2 cellular contexts compared by ENCODE assay signal in the genomic region with DNA sequence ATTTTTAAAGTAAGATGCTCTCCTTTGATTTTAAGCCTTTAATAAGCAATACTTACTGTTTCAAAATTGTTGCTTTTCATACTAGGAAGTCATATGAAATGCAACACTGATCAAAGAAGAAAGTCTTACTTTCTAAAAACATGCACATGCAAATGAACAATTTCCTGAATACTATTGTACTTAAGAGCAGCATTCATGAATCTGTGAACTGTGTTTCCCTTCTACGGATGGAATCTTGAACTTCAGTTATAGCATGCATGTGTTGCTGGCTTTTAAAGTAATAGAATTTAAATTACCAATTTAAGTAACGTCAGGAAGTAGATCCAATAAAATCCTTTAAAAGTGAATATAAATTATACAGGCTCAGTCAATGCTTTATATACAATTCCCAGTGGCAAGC.
TF ChIP-seq lines count a peak whose summit lies in the region.

No MANE protein-coding gene starts in this region.

TF ChIP-seq in SK-N-SH, 30 proteins besides CTCF, POLR2A, EP300 and RAD21 (continued from another document):
- TF ChIP-seq, protein P1, sequence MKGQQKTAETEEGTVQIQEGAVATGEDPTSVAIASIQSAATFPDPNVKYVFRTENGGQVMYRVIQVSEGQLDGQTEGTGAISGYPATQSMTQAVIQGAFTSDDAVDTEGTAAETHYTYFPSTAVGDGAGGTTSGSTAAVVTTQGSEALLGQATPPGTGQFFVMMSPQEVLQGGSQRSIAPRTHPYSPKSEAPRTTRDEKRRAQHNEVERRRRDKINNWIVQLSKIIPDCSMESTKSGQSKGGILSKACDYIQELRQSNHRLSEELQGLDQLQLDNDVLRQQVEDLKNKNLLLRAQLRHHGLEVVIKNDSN (IDR thresholded peaks at IDR 0.05; ENCODE audit: borderline replicate concordance, low read depth) = no peak
- TF ChIP-seq, protein P2, sequence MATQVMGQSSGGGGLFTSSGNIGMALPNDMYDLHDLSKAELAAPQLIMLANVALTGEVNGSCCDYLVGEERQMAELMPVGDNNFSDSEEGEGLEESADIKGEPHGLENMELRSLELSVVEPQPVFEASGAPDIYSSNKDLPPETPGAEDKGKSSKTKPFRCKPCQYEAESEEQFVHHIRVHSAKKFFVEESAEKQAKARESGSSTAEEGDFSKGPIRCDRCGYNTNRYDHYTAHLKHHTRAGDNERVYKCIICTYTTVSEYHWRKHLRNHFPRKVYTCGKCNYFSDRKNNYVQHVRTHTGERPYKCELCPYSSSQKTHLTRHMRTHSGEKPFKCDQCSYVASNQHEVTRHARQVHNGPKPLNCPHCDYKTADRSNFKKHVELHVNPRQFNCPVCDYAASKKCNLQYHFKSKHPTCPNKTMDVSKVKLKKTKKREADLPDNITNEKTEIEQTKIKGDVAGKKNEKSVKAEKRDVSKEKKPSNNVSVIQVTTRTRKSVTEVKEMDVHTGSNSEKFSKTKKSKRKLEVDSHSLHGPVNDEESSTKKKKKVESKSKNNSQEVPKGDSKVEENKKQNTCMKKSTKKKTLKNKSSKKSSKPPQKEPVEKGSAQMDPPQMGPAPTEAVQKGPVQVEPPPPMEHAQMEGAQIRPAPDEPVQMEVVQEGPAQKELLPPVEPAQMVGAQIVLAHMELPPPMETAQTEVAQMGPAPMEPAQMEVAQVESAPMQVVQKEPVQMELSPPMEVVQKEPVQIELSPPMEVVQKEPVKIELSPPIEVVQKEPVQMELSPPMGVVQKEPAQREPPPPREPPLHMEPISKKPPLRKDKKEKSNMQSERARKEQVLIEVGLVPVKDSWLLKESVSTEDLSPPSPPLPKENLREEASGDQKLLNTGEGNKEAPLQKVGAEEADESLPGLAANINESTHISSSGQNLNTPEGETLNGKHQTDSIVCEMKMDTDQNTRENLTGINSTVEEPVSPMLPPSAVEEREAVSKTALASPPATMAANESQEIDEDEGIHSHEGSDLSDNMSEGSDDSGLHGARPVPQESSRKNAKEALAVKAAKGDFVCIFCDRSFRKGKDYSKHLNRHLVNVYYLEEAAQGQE (IDR thresholded peaks at IDR 0.05; ENCODE audit: low read depth, low read length) = no peak
- TF ChIP-seq, protein P3, sequence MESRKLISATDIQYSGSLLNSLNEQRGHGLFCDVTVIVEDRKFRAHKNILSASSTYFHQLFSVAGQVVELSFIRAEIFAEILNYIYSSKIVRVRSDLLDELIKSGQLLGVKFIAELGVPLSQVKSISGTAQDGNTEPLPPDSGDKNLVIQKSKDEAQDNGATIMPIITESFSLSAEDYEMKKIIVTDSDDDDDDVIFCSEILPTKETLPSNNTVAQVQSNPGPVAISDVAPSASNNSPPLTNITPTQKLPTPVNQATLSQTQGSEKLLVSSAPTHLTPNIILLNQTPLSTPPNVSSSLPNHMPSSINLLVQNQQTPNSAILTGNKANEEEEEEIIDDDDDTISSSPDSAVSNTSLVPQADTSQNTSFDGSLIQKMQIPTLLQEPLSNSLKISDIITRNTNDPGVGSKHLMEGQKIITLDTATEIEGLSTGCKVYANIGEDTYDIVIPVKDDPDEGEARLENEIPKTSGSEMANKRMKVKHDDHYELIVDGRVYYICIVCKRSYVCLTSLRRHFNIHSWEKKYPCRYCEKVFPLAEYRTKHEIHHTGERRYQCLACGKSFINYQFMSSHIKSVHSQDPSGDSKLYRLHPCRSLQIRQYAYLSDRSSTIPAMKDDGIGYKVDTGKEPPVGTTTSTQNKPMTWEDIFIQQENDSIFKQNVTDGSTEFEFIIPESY (IDR thresholded peaks at IDR 0.05; ENCODE audit: borderline replicate concordance, low read depth) = no peak

TF ChIP-seq in SK-N-SH treated with all-trans-retinoic acid at 6 μM for 48 hours, 23 proteins besides CTCF, POLR2A, EP300 and RAD21 (continued from another document):
- TF ChIP-seq, protein P4, sequence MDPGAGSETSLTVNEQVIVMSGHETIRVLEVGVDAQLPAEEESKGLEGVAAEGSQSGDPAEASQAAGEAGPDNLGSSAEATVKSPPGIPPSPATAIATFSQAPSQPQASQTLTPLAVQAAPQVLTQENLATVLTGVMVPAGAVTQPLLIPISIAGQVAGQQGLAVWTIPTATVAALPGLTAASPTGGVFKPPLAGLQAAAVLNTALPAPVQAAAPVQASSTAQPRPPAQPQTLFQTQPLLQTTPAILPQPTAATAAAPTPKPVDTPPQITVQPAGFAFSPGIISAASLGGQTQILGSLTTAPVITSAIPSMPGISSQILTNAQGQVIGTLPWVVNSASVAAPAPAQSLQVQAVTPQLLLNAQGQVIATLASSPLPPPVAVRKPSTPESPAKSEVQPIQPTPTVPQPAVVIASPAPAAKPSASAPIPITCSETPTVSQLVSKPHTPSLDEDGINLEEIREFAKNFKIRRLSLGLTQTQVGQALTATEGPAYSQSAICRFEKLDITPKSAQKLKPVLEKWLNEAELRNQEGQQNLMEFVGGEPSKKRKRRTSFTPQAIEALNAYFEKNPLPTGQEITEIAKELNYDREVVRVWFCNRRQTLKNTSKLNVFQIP (CRISPR knock-in tag; IDR thresholded peaks at IDR 0.05; ENCODE audit: borderline replicate concordance, low read depth) = no peak
- TF ChIP-seq, protein P5, sequence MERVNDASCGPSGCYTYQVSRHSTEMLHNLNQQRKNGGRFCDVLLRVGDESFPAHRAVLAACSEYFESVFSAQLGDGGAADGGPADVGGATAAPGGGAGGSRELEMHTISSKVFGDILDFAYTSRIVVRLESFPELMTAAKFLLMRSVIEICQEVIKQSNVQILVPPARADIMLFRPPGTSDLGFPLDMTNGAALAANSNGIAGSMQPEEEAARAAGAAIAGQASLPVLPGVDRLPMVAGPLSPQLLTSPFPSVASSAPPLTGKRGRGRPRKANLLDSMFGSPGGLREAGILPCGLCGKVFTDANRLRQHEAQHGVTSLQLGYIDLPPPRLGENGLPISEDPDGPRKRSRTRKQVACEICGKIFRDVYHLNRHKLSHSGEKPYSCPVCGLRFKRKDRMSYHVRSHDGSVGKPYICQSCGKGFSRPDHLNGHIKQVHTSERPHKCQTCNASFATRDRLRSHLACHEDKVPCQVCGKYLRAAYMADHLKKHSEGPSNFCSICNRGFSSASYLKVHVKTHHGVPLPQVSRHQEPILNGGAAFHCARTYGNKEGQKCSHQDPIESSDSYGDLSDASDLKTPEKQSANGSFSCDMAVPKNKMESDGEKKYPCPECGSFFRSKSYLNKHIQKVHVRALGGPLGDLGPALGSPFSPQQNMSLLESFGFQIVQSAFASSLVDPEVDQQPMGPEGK (CRISPR knock-in tag; IDR thresholded peaks at IDR 0.05; ENCODE audit: borderline replicate concordance) = no peak
- TF ChIP-seq, protein P6, sequence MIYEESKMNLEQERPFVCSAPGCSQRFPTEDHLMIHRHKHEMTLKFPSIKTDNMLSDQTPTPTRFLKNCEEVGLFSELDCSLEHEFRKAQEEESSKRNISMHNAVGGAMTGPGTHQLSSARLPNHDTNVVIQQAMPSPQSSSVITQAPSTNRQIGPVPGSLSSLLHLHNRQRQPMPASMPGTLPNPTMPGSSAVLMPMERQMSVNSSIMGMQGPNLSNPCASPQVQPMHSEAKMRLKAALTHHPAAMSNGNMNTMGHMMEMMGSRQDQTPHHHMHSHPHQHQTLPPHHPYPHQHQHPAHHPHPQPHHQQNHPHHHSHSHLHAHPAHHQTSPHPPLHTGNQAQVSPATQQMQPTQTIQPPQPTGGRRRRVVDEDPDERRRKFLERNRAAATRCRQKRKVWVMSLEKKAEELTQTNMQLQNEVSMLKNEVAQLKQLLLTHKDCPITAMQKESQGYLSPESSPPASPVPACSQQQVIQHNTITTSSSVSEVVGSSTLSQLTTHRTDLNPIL (CRISPR knock-in tag; IDR thresholded peaks at IDR 0.05; ENCODE audit: low read depth) = no peak
- TF ChIP-seq CSDC2 (CRISPR knock-in tag; IDR thresholded peaks at IDR 0.05) (no peak), TCF4 (CRISPR knock-in tag; IDR thresholded peaks at IDR 0.05; ENCODE audit: borderline replicate concordance) (no peak), PPARA (CRISPR knock-in tag; IDR thresholded peaks at IDR 0.05; ENCODE audit: borderline replicate concordance) (no peak), ISL1 (CRISPR knock-in tag; IDR thresholded peaks at IDR 0.05) (no peak), ZFP3 (CRISPR knock-in tag; IDR thresholded peaks at IDR 0.05) (no peak), BACH2 (CRISPR knock-in tag; IDR thresholded peaks at IDR 0.05; ENCODE audit: borderline replicate concordance) (no peak), ZFP30 (CRISPR knock-in tag; IDR thresholded peaks at IDR 0.05) (no peak), ARNTL (CRISPR knock-in tag; IDR thresholded peaks at IDR 0.05; ENCODE audit: borderline replicate concordance, low read depth) (no peak)
- TF ChIP-seq, protein P7, sequence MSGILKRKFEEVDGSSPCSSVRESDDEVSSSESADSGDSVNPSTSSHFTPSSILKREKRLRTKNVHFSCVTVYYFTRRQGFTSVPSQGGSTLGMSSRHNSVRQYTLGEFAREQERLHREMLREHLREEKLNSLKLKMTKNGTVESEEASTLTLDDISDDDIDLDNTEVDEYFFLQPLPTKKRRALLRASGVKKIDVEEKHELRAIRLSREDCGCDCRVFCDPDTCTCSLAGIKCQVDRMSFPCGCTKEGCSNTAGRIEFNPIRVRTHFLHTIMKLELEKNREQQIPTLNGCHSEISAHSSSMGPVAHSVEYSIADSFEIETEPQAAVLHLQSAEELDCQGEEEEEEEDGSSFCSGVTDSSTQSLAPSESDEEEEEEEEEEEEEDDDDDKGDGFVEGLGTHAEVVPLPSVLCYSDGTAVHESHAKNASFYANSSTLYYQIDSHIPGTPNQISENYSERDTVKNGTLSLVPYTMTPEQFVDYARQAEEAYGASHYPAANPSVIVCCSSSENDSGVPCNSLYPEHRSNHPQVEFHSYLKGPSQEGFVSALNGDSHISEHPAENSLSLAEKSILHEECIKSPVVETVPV (CRISPR knock-in tag; IDR thresholded peaks at IDR 0.05) = no peak
TF ChIP-seq in SK-N-SH treated with all-trans-retinoic acid at 6 μM for 48 hours: peak in this region for 0.
